ENCODE assay signal across 12 cellular contexts in the genomic region with DNA sequence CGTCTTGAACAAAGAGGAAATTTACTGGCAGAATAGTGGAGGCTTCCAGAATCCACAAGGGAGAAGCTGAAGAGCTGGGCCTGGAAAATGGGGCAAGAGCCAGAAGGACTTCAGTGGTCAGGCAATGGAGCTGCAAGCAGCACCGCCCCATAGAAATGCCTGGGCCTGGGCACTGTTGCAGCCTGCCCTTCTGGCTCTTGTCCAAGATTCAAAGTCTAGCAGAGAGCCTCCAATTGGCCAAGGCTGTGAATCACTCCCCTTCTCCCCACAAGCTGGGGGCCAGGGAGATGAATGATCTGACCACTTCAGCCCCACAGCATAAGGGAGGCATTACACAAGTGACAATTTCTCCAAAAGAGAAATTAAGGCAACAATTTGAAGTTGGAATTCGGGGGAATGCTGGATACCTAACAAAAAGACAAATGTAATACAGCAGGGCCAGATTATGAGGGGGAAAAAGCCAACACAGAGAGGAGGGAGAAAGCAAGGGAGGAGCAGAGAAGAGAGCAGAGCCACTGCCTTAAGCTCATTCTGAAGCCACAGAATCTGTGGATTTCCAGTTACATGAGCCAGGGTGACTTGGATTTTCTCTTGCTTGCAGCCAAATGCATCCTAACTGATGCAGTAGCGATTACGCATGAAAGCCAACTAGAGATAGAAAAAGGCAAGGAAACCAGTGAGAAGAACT.
DNase-seq lines count a peak whose midpoint lies in the region; ATAC-seq and TF ChIP-seq lines count a peak whose summit lies in the region.
"Had no signal": no experiment of that assay in that cellular context is flagged by ENCODE, and none has a peak within 500 bp of the region (broad histone marks: within the 10 kb centered on the region; RNA-seq: fewer than 3 reads in every experiment).

No MANE protein-coding gene starts in this region.

- intact Hi-C loops in left lung (cut with DNase I) = no loop called here
- intact Hi-C loops in A673 (cut with micrococcal nuclease; ENCODE audit: unreplicated experiment) = no loop called here

- no peaks in the 10 kb centered on the region for H3K27me3 ChIP-seq in left lung
- no peaks in the 10 kb centered on the region for H3K27me3 ChIP-seq in A673 (replicated peaks; ENCODE audit: insufficient read depth, low read depth, low read length, poor library complexity)
- H3K27me3 ChIP-seq: upper lobe of left lung had no signal

- BruUV-seq in A673 (replicated peaks; lab: Mats Ljungman, UMichigan) = no TSS peak

- H3K9me3 ChIP-seq in left lung (peaks cover 0 to 17% of the 10 kb centered on the region in 2 donors), A673 (ENCODE audit: low read depth, low read length, poor library complexity, severe bottlenecking) (peaks cover 16% of the 10 kb centered on the region)

- H3K4me1 ChIP-seq in left lung = no peaks in the 10 kb centered on the region
- H3K4me1 ChIP-seq in A673 (ENCODE audit: insufficient read depth, low read length, poor library complexity, severe bottlenecking) = no peaks in the 10 kb centered on the region
- H3K4me1 ChIP-seq: upper lobe of left lung had no signal

- no peak overlapping the region for H3K4me3 ChIP-seq in left lung
- no peak overlapping the region for H3K4me3 ChIP-seq in A673 (ENCODE audit: low read depth, low read length, poor library complexity, severe bottlenecking)
- H3K4me3 ChIP-seq: upper lobe of left lung had no signal

- no peaks in the 10 kb centered on the region for H3K36me3 ChIP-seq in left lung
- H3K36me3 ChIP-seq in A673 (ENCODE audit: insufficient read depth, low read length, poor library complexity, severe bottlenecking) = no peaks in the 10 kb centered on the region
- H3K36me3 ChIP-seq: upper lobe of left lung had no signal

- POLR2A ChIA-PET in A673 (lab: Charles Lee; ENCODE audit: low non-redundant PET) = no interaction called here

- peak; percentile 26 for DNase-seq in Ammon's horn (ENCODE audit: low spot score)
- DNase-seq in LHCN-M2 (ENCODE audit: low read depth) = peak; percentile 41
- DNase-seq in amniotic epithelial cell (ENCODE audit: low read depth) = peak; percentile 37
- DNase-seq in left lung = no peak
- no peak for DNase-seq in GM19240 (ENCODE audit: insufficient read length, low spot score)
- no peak for DNase-seq in A673 (ENCODE audit: low spot score)
- DNase-seq in OCI-M2 (lab: John Stamatoyannopoulos, UW; ENCODE audit: unreplicated experiment) = no peak
- DNase-seq: activated CD8-positive, alpha-beta memory T cell treated with anti-CD3 and anti-CD28 coated beads, Interleukin-2, amount 10 ng/mL, durations not matched to agents 7 days and 5 days; amniotic stem cell; NCI-H1436 treated with DMSO at 0.1 percent for 48 hours; upper lobe of left lung had no signal

- no peak for TF ChIP-seq CTCF in left lung (IDR thresholded peaks at IDR 0.05)
- no peak for TF ChIP-seq CTCF in A673 (conservative IDR thresholded peaks at IDR 0.05; ENCODE audit: low read depth, low read length)

- ATAC-seq in left lung = peak; percentile 45
- ATAC-seq in GM21526 (IDR thresholded peaks at IDR 0.05; ENCODE audit: low FRiP score, unreplicated experiment) = no peak
- ATAC-seq: activated CD8-positive, alpha-beta memory T cell treated with anti-CD3 and anti-CD28 coated beads, Interleukin-2, amount 10 ng/mL, durations not matched to agents 7 days and 5 days had no signal

- CTCF ChIA-PET in A673 (lab: Charles Lee) = no interaction called here

- H3K27ac ChIP-seq in left lung (no peak overlapping the region), A673 (ENCODE audit: low read depth, low read length, poor library complexity, severe bottlenecking) (no peak overlapping the region)
- H3K27ac ChIP-seq: upper lobe of left lung had no signal

Comparison
In these comparisons a context has a peak if more than half of its experiments do, and no peak if none do; other contexts are left out.
1. DNase-seq: peak in Ammon's horn (single experiment), LHCN-M2 (single experiment) and amniotic epithelial cell (single experiment); none in left lung (0 of 2), GM19240 (single experiment), A673 (single experiment) and OCI-M2 (single experiment).